20 cellular contexts compared by ENCODE assay signal in the genomic region with DNA sequence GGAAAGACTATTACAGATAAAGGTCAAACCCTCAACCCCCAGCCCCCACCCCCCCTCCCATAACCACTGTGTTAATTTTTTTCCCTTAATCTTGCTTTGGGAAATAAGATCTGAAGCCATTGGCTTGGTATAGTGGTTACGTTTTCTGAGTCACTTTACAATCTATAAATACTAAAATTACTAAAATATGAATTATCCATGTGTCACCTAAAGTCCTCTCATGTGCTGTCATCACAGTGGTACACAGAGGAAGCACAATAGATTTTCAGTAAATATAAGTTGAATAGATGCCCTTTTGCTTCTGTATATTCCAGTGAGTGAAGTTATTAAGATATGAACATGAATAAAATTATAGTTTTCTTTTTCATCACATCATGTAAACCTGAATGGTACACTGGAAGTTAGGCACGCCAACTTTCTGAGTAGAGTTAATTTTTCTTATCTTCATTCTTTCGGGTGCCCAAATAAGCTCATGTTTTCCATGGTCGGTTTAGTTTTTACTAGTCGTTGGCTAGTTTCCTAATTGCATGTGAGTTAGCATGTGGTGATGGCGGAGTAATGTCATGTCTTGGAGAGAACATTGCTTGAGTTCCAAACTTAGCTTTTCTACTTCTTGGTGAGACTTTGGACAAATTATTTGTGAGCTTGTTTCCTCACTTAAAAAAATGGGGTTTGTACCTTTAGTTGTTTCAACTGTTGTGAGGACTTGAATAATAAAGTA. TPM values are rescaled to one million over a fixed set of nuclear protein-coding genes. Genes with fewer than 3 reads are reported as not detected.
DNase-seq lines count a peak whose midpoint lies in the region; ATAC-seq lines count a peak whose summit lies in the region.
"Had no signal": no experiment of that assay in that cellular context is flagged by ENCODE, and none has a peak within 500 bp of the region (broad histone marks: within the 10 kb centered on the region; RNA-seq: fewer than 3 reads in every experiment).

No MANE protein-coding gene starts in this region.

- no peak overlapping the region for H3K4me3 ChIP-seq in CD8-positive, alpha-beta memory T cell (ENCODE audit: low read length)
- H3K4me3 ChIP-seq in naive thymus-derived CD4-positive, alpha-beta T cell (ENCODE audit: low read length) = no peak overlapping the region
- H3K4me3 ChIP-seq: esophagus squamous epithelium, HAP-1, left lung had no signal

- peaks cover 15 to 78% (median 25%) of the 10 kb centered on the region in 3 donors for H3K36me3 Mint-ChIP-seq in CD8-positive, alpha-beta memory T cell
- peaks cover 100% of the 10 kb centered on the region for H3K36me3 Mint-ChIP-seq in activated T-helper 17 cell treated with anti-CD3 and anti-CD28 coated beads, Interleukin-2, amount 50 U/mL, for 72 hours (ENCODE audit: low read depth)
- H3K36me3 Mint-ChIP-seq in naive thymus-derived CD4-positive, alpha-beta T cell = peaks cover 11 to 80% (median 41%) of the 10 kb centered on the region in 5 donors

- H3K4me1 Mint-ChIP-seq in CD8-positive, alpha-beta memory T cell = peaks cover 73 to 99% (median 92%) of the 10 kb centered on the region in 3 donors
- H3K4me1 Mint-ChIP-seq in activated T-helper 17 cell treated with anti-CD3 and anti-CD28 coated beads, Interleukin-2, amount 50 U/mL, for 72 hours = peaks cover 64% of the 10 kb centered on the region
- H3K4me1 Mint-ChIP-seq in naive thymus-derived CD4-positive, alpha-beta T cell = peaks cover 64 to 98% (median 91%) of the 10 kb centered on the region in 7 donors

- intact Hi-C loops in naive thymus-derived CD4-positive, alpha-beta T cell (cut with micrococcal nuclease) = loop anchor here in 1 of 2 donors (1.0 kb wide), 1 partner anchor 10 kb away; no protein-coding TSS in a partner anchor

- H3K27ac ChIP-seq in CD8-positive, alpha-beta memory T cell (ENCODE audit: low read depth, low read length) = no peak overlapping the region
- no peak overlapping the region for H3K27ac ChIP-seq in naive thymus-derived CD4-positive, alpha-beta T cell (ENCODE audit: low read depth, low read length)
- H3K27ac ChIP-seq: esophagus squamous epithelium, left lung had no signal

- peak; percentile 93 to 95 for ATAC-seq in activated CD4-positive, CD25-positive, alpha-beta regulatory T cell treated with anti-CD3 and anti-CD28 coated beads, Interleukin-2, amount 50 U/mL, for 24 hours
- peak; percentile 94 for ATAC-seq in activated T-helper 17 cell treated with anti-CD3 and anti-CD28 coated beads, Interleukin-2, amount 50 U/mL, for 72 hours (replicated peaks)
- no peak for ATAC-seq in naive thymus-derived CD4-positive, alpha-beta T cell
- ATAC-seq: effector memory CD8-positive, alpha-beta T cell; left lung had no signal

- DNase-seq in activated CD4-positive, CD25-positive, alpha-beta regulatory T cell treated with anti-CD3 and anti-CD28 coated beads, Interleukin-2, amount 50 U/mL, for 72 hours = no peak
- DNase-seq in CD8-positive, alpha-beta memory T cell = no peak
- no peak for DNase-seq in naive thymus-derived CD4-positive, alpha-beta T cell
- no peak for DNase-seq in activated gamma-delta T cell treated with Interleukin-2 at 50 U/mL for 16 hours
- no peak for DNase-seq in iPS-NIHi11 (ENCODE audit: low spot score)
- no peak for DNase-seq in EL
- DNase-seq: 8988T; activated CD8-positive, alpha-beta memory T cell treated with anti-CD3 and anti-CD28 coated beads, Interleukin-2, amount 50 U/mL, for 4 hours; activated naive CD8-positive, alpha-beta T cell treated with anti-CD3 and anti-CD28 coated beads, Interleukin-2, amount 10 ng/mL, durations not matched to agents 7 days and 5 days; AML-193; Caco-2; effector memory CD8-positive, alpha-beta T cell; esophagus squamous epithelium; left lung; NCI-H2107; nucleus accumbens; substantia nigra had no signal

- H3K36me3 ChIP-seq in CD8-positive, alpha-beta memory T cell (ENCODE audit: insufficient read depth, low read length) = peaks cover 6% of the 10 kb centered on the region
- peaks cover 8 to 16% (median 15%) of the 10 kb centered on the region in 3 experiments for H3K36me3 ChIP-seq in naive thymus-derived CD4-positive, alpha-beta T cell (ENCODE audit: control insufficient read depth in 2 of 3, insufficient read depth in 3 of 3, low read length in 3 of 3)

- H3K4me1 ChIP-seq in CD8-positive, alpha-beta memory T cell (ENCODE audit: insufficient read depth, low read length) = peaks cover 25% of the 10 kb centered on the region
- peaks cover 11 to 18% of the 10 kb centered on the region in 2 donors for H3K4me1 ChIP-seq in naive thymus-derived CD4-positive, alpha-beta T cell (ENCODE audit: control insufficient read depth in 2 of 2, insufficient read depth in 2 of 2, low read length in 2 of 2)
- H3K4me1 ChIP-seq: Caco-2 had no signal

- H3K9me3 ChIP-seq in CD8-positive, alpha-beta memory T cell (ENCODE audit: low read length) = no peaks in the 10 kb centered on the region
- H3K9me3 ChIP-seq in naive thymus-derived CD4-positive, alpha-beta T cell (ENCODE audit: control insufficient read depth in 2 of 3, low read length in 3 of 3) = no peaks in the 10 kb centered on the region
- H3K9me3 ChIP-seq: Caco-2, esophagus squamous epithelium, HAP-1, left lung had no signal

- no peaks in the 10 kb centered on the region for H3K27me3 Mint-ChIP-seq in CD8-positive, alpha-beta memory T cell
- H3K27me3 Mint-ChIP-seq in activated T-helper 17 cell treated with anti-CD3 and anti-CD28 coated beads, Interleukin-2, amount 50 U/mL, for 72 hours = no peaks in the 10 kb centered on the region
- H3K27me3 Mint-ChIP-seq in naive thymus-derived CD4-positive, alpha-beta T cell = no peaks in the 10 kb centered on the region
- H3K27me3 Mint-ChIP-seq: activated naive CD8-positive, alpha-beta T cell treated with anti-CD3 and anti-CD28 coated beads, Interleukin-2, amount 10 ng/mL, durations not matched to agents 7 days and 5 days; effector memory CD8-positive, alpha-beta T cell had no signal

- peak overlapping the region in 5 of 7 donors; percentile 22 to 54 (median 36) for H3K4me3 Mint-ChIP-seq in CD8-positive, alpha-beta memory T cell
- peak overlapping the region; percentile 64 for H3K4me3 Mint-ChIP-seq in activated T-helper 17 cell treated with anti-CD3 and anti-CD28 coated beads, Interleukin-2, amount 50 U/mL, for 72 hours
- H3K4me3 Mint-ChIP-seq in naive thymus-derived CD4-positive, alpha-beta T cell = peak overlapping the region in 7 of 10 donors; percentile 2 to 71 (median 43)
- H3K4me3 Mint-ChIP-seq: activated naive CD8-positive, alpha-beta T cell treated with anti-CD3 and anti-CD28 coated beads, Interleukin-2, amount 10 ng/mL, durations not matched to agents 7 days and 5 days had no signal

- H3K9me3 Mint-ChIP-seq in CD8-positive, alpha-beta memory T cell = no peaks in the 10 kb centered on the region
- H3K9me3 Mint-ChIP-seq in activated T-helper 17 cell treated with anti-CD3 and anti-CD28 coated beads, Interleukin-2, amount 50 U/mL, for 72 hours = no peaks in the 10 kb centered on the region
- H3K9me3 Mint-ChIP-seq in naive thymus-derived CD4-positive, alpha-beta T cell = peaks cover 0 to 2% (median 0%) of the 10 kb centered on the region in 11 donors
- H3K9me3 Mint-ChIP-seq: activated naive CD8-positive, alpha-beta T cell treated with anti-CD3 and anti-CD28 coated beads, Interleukin-2, amount 10 ng/mL, durations not matched to agents 7 days and 5 days; effector memory CD8-positive, alpha-beta T cell had no signal

- H3K27me3 ChIP-seq in CD8-positive, alpha-beta memory T cell (ENCODE audit: insufficient read depth, low read length, poor library complexity, severe bottlenecking) = no peaks in the 10 kb centered on the region
- H3K27me3 ChIP-seq in naive thymus-derived CD4-positive, alpha-beta T cell (ENCODE audit: control insufficient read depth in 2 of 2, insufficient read depth in 2 of 2, low read length in 2 of 2) = no peaks in the 10 kb centered on the region
- H3K27me3 ChIP-seq: esophagus squamous epithelium, left lung had no signal

- H3K27ac Mint-ChIP-seq in CD8-positive, alpha-beta memory T cell = peak overlapping the region in 5 of 8 donors; percentile 13 to 59 (median 35)
- peak overlapping the region; percentile 85 for H3K27ac Mint-ChIP-seq in activated T-helper 17 cell treated with anti-CD3 and anti-CD28 coated beads, Interleukin-2, amount 50 U/mL, for 72 hours
- peak overlapping the region in 4 of 9 donors; percentile 10 to 57 (median 26) for H3K27ac Mint-ChIP-seq in naive thymus-derived CD4-positive, alpha-beta T cell
- H3K27ac Mint-ChIP-seq: activated naive CD8-positive, alpha-beta T cell treated with anti-CD3 and anti-CD28 coated beads, Interleukin-2, amount 10 ng/mL, durations not matched to agents 7 days and 5 days had no signal

- POLR2A ChIA-PET in CD8-positive, alpha-beta memory T cell (lab: Charles Lee) = no interaction called here
- POLR2A ChIA-PET in naive thymus-derived CD4-positive, alpha-beta T cell (lab: Charles Lee) = interaction anchor here (1.1 kb wide), 1 partner anchor 10 kb away, joined by 4 read pairs; no protein-coding TSS in a partner anchor

- CTCF ChIA-PET in CD8-positive, alpha-beta memory T cell (lab: Charles Lee) = no interaction called here
- CTCF ChIA-PET in naive thymus-derived CD4-positive, alpha-beta T cell (lab: Charles Lee) = interaction anchor here (1.1 kb wide), 1 partner anchor 8 kb away, joined by 3 read pairs; no protein-coding TSS in a partner anchor

RNA-seq across cellular contexts. Expression of a gene that starts 11.5 kb away (rescaled TPM):
- total RNA-seq in CD8-positive, alpha-beta memory T cell = 100 to 1,000 TPM; 115 to 122 TPM
- polyA plus RNA-seq in CD8-positive, alpha-beta memory T cell = 45.8 TPM
- total RNA-seq in activated T-helper 17 cell treated with anti-CD3 and anti-CD28 coated beads, Interleukin-2, amount 50 U/mL, for 72 hours = 10 to 100 TPM; 87.8 to 95.0 TPM
- 10 to 100 TPM; 56.3 to 87.0 (median 63.8) TPM for total RNA-seq in naive thymus-derived CD4-positive, alpha-beta T cell
- polyA plus RNA-seq in naive thymus-derived CD4-positive, alpha-beta T cell = 10 to 100 TPM; 35.0 to 38.9 TPM

RNA-seq across cellular contexts. Expression of a gene that starts 53.3 kb away (rescaled TPM):
- total RNA-seq in CD8-positive, alpha-beta memory T cell = 1 to 10 TPM; 3.2 to 4.7 TPM
- polyA plus RNA-seq in CD8-positive, alpha-beta memory T cell = 0.76 TPM
- 1 to 10 TPM; 8.2 to 9.8 TPM for total RNA-seq in activated T-helper 17 cell treated with anti-CD3 and anti-CD28 coated beads, Interleukin-2, amount 50 U/mL, for 72 hours
- total RNA-seq in naive thymus-derived CD4-positive, alpha-beta T cell = 10 to 100 TPM in 2 of 5 experiments, 1 to 10 TPM in 3; 6.7 to 12.9 (median 9.8) TPM
- 1 to 10 TPM; 1.1 to 2.5 TPM for polyA plus RNA-seq in naive thymus-derived CD4-positive, alpha-beta T cell
